8 cellular contexts compared by ENCODE assay signal in the genomic region with DNA sequence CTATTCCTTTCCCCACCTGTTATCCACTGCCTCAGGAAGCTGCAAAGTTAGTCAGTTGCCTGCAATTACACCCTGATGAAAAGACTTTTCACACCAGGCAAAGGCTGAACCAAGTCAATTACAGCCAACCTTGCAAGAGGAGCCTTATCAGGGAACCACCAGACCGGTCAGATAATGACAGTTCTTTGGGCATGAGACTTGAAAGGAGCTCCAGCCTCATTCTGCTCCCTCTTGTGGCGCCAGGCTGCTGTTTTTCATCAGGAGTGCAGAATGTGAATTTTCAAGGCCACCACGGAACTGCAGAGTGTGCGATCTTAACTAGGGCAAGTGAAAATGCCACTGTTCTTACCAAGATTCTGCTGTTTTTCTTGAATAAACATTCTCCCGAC. TPM values are rescaled to one million over a fixed set of nuclear protein-coding genes. Genes with fewer than 3 reads are reported as not detected.
A peak's percentile ranks its signal among the peaks of the same experiment; 100 is the strongest.
DNase-seq lines count a peak whose midpoint lies in the region; ATAC-seq, FAIRE-seq and TF ChIP-seq lines count a peak whose summit lies in the region.

No MANE protein-coding gene starts in this region.

- H3K9me3 ChIP-seq in adipocyte (ENCODE audit: control insufficient read depth, low read length) (no peaks in the 10 kb centered on the region), right cardiac atrium (ENCODE audit: control insufficient read depth, low read length) (no peaks in the 10 kb centered on the region), small intestine (ENCODE audit: control insufficient read depth, low read depth) (no peaks in the 10 kb centered on the region)

- peaks cover 7% of the 10 kb centered on the region for H3K27me3 ChIP-seq in adipocyte (replicated peaks; ENCODE audit: control insufficient read depth, insufficient read depth, low read length)
- no peaks in the 10 kb centered on the region for H3K27me3 ChIP-seq in right cardiac atrium (ENCODE audit: control insufficient read depth, insufficient read depth)
- H3K27me3 ChIP-seq in small intestine (ENCODE audit: control insufficient read depth in 2 of 2, insufficient read depth in 2 of 2, low read length in 2 of 2) = no peaks in the 10 kb centered on the region

- POLR2A ChIA-PET in GM10248 (lab: Yijun Ruan, JAX) = interaction anchor here (0.6 kb wide), 1 partner anchor 13 kb away, joined by 5 read pairs; no protein-coding TSS in a partner anchor

- TF ChIP-seq CTCF in AG09319 (IDR thresholded peaks at IDR 0.05; ENCODE audit: low read depth, low read length) (peak; percentile 60), GM10248 (IDR thresholded peaks at IDR 0.05; ENCODE audit: control extremely low read depth, extremely low read depth, low read depth, missing control alignments) (peak; percentile 62)

- 4% methylated on average over 5 of the region's 5 CpGs for WGBS in right cardiac atrium
- WGBS in small intestine, 3 donors = 3 to 6% (median 6%) methylated on average over 5 of the region's 5 CpGs

- H3K4me3 ChIP-seq in adipocyte (ENCODE audit: low read length) (no peak overlapping the region), right cardiac atrium (ENCODE audit: low read length) (no peak overlapping the region), small intestine (ENCODE audit: low read depth in 1 of 2, low read length in 2 of 2) (no peak overlapping the region)

- peak; percentile 8 for DNase-seq in AG09319 (ENCODE audit: extremely low read depth, low read depth)
- no peak for DNase-seq in GM10248 (ENCODE audit: extremely low spot score)
- DNase-seq in NCI-H526 treated with DMSO at 0.1 percent for 48 hours (lab: John Stamatoyannopoulos, UW) = peak; percentile 19
- DNase-seq in adipocyte (ENCODE audit: low read depth) = peak; percentile 63
- peak; percentile 73 to 91 (median 82) for DNase-seq in right cardiac atrium
- peak; percentile 67 for DNase-seq in small intestine
- DNase-seq in DMS153 treated with DMSO at 0.1 percent for 48 hours (lab: John Stamatoyannopoulos, UW; ENCODE audit: unreplicated experiment) = no peak

- peaks cover 13% of the 10 kb centered on the region for H3K4me1 ChIP-seq in adipocyte (ENCODE audit: control insufficient read depth, insufficient read depth, low read length)
- H3K4me1 ChIP-seq in right cardiac atrium (ENCODE audit: control insufficient read depth, insufficient read depth, low read length) = peaks cover 3% of the 10 kb centered on the region
- no peaks in the 10 kb centered on the region for H3K4me1 ChIP-seq in small intestine (ENCODE audit: control insufficient read depth in 2 of 2, insufficient read depth in 1 of 2, low read depth in 1 of 2, low read length in 1 of 2)

- H3K36me3 ChIP-seq in adipocyte (ENCODE audit: control insufficient read depth, insufficient read depth, low read length, severe bottlenecking) (no peaks in the 10 kb centered on the region), small intestine (ENCODE audit: control insufficient read depth in 2 of 2, insufficient read depth in 2 of 2, low read length in 2 of 2) (no peaks in the 10 kb centered on the region)

- ATAC-seq in right cardiac atrium (peak; percentile 72 to 84), HG02938 (IDR thresholded peaks at IDR 0.05; ENCODE audit: unreplicated experiment) (no peak)

- H3K9ac ChIP-seq in adipocyte (ENCODE audit: low read length) = peak overlapping the region; percentile 62

- H3K27ac ChIP-seq in right cardiac atrium (ENCODE audit: low read length) (peak overlapping the region; percentile 92), small intestine (ENCODE audit: low read depth in 1 of 2, low read length in 1 of 2) (no peak overlapping the region)

- no peak for FAIRE-seq in small intestine (lab: Jason Lieb, UNC)

- CTCF ChIA-PET in GM10248 (lab: Yijun Ruan, JAX) = interaction anchor here (0.8 to 3.6 kb wide), 10 partner anchors 8 to 236 kb away, joined by 3 to 29 read pairs (median 4); a partner anchor contains a TSS

- intact Hi-C loops in right cardiac atrium (cut with DNase I) = loop anchor here in 3 of 4 donors (2.0 to 10.0 kb wide), 3 partner anchors 82 to 86 kb away; a partner anchor contains a TSS

RNA-seq across cellular contexts. Expression of a gene that starts 22.5 kb away (rescaled TPM):
- under 1 TPM in 1 of 4 donors, not detected in 3; 0.33 TPM for total RNA-seq in right cardiac atrium
- polyA plus RNA-seq in right cardiac atrium = not detected
- polyA plus RNA-seq in small intestine = under 1 TPM in 1 of 3 donors, not detected in 2; 0.10 TPM

RNA-seq across cellular contexts. Expression of a gene that starts 29.5 kb away (rescaled TPM):
- under 1 TPM; 0.14 to 0.38 (median 0.25) TPM for total RNA-seq in right cardiac atrium
- polyA plus RNA-seq in right cardiac atrium = 0.88 TPM
- 1 to 10 TPM in 2 of 3 donors, under 1 TPM in 1; 0.45 to 4.5 (median 1.4) TPM for polyA plus RNA-seq in small intestine

Comparison
In these comparisons a context has a peak if more than half of its experiments do, and no peak if none do; other contexts are left out.
1. DNase-seq: peak in AG09319 (single experiment), NCI-H526 treated with DMSO at 0.1 percent for 48 hours (single experiment), adipocyte (single experiment), right cardiac atrium (3 of 3) and small intestine (single experiment); none in GM10248 (single experiment) and DMS153 treated with DMSO at 0.1 percent for 48 hours (single experiment).